1 cellular context compared by ENCODE assay signal in the genomic region with DNA sequence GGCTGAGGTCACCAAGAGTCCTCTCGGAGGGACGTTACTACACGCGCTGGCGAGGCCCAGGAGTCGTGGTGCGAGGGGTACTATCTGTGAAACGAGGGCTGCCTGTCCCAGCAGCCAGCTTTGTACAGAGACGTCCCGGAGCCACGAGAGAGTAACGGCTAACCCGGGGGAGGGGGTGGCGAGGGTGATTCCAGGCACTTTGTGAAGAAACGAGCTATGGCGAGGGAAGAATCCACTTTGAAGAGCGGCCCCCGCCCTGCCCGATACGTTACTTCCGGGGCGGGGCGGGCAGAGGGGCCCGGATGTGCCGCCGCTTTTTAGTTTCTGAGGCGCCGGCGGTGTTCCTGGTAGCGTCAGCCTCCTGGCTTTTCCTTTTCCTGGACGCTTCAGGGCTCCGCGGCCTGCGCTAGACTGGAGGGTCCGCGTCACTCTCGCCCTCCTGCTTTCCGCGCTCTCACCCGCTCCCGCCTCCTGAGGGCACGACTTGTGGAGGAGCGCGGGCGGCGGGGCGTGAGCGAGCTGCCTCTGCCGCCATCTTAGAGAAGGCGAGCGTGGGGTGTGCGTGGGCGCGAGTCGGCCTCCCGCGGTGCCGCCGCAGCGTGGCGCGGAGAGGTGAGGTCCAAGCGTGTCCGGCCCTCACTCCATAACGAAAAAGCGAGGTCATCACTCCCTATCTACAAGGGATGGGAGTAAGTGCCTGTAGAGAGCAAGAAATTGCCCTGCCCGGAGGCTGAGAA.
TF ChIP-seq lines count a peak whose summit lies in the region.

No MANE protein-coding gene starts in this region.

TF ChIP-seq in HepG2, 621 proteins besides CTCF, POLR2A, EP300 and RAD21 (continued from another document and continues in another):
- TF ChIP-seq, protein P1, sequence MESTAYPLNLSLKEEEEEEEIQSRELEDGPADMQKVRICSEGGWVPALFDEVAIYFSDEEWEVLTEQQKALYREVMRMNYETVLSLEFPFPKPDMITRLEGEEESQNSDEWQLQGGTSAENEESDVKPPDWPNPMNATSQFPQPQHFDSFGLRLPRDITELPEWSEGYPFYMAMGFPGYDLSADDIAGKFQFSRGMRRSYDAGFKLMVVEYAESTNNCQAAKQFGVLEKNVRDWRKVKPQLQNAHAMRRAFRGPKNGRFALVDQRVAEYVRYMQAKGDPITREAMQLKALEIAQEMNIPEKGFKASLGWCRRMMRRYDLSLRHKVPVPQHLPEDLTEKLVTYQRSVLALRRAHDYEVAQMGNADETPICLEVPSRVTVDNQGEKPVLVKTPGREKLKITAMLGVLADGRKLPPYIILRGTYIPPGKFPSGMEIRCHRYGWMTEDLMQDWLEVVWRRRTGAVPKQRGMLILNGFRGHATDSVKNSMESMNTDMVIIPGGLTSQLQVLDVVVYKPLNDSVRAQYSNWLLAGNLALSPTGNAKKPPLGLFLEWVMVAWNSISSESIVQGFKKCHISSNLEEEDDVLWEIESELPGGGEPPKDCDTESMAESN (CRISPR knock-in tag; conservative IDR thresholded peaks at IDR 0.05): peak; percentile 92
- TF ChIP-seq TRIM24 (CRISPR knock-in tag; IDR thresholded peaks at IDR 0.05): no peak
- TF ChIP-seq ZNF652 (CRISPR knock-in tag; IDR thresholded peaks at IDR 0.05; ENCODE audit: borderline replicate concordance, low read depth): no peak
- TF ChIP-seq, protein P2, sequence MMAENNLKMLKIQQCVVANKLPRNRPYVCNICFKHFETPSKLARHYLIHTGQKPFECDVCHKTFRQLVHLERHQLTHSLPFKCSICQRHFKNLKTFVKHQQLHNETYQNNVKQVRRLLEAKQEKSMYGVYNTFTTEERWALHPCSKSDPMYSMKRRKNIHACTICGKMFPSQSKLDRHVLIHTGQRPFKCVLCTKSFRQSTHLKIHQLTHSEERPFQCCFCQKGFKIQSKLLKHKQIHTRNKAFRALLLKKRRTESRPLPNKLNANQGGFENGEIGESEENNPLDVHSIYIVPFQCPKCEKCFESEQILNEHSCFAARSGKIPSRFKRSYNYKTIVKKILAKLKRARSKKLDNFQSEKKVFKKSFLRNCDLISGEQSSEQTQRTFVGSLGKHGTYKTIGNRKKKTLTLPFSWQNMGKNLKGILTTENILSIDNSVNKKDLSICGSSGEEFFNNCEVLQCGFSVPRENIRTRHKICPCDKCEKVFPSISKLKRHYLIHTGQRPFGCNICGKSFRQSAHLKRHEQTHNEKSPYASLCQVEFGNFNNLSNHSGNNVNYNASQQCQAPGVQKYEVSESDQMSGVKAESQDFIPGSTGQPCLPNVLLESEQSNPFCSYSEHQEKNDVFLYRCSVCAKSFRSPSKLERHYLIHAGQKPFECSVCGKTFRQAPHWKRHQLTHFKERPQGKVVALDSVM (CRISPR knock-in tag; IDR thresholded peaks at IDR 0.05): peak; percentile 31; the same call in 1 of the 2 replicates
- no peak for TF ChIP-seq SMARCC2 (IDR thresholded peaks at IDR 0.05)
- peak; percentile 49 for TF ChIP-seq ZNF543 (CRISPR knock-in tag; IDR thresholded peaks at IDR 0.05)
- 0 out of 2 replicates have a peak, but pooled peaks have one; percentile 43 for TF ChIP-seq ZNF180 (CRISPR knock-in tag; IDR thresholded peaks at IDR 0.05; ENCODE audit: borderline replicate concordance, low read depth)
- TF ChIP-seq, protein P3, sequence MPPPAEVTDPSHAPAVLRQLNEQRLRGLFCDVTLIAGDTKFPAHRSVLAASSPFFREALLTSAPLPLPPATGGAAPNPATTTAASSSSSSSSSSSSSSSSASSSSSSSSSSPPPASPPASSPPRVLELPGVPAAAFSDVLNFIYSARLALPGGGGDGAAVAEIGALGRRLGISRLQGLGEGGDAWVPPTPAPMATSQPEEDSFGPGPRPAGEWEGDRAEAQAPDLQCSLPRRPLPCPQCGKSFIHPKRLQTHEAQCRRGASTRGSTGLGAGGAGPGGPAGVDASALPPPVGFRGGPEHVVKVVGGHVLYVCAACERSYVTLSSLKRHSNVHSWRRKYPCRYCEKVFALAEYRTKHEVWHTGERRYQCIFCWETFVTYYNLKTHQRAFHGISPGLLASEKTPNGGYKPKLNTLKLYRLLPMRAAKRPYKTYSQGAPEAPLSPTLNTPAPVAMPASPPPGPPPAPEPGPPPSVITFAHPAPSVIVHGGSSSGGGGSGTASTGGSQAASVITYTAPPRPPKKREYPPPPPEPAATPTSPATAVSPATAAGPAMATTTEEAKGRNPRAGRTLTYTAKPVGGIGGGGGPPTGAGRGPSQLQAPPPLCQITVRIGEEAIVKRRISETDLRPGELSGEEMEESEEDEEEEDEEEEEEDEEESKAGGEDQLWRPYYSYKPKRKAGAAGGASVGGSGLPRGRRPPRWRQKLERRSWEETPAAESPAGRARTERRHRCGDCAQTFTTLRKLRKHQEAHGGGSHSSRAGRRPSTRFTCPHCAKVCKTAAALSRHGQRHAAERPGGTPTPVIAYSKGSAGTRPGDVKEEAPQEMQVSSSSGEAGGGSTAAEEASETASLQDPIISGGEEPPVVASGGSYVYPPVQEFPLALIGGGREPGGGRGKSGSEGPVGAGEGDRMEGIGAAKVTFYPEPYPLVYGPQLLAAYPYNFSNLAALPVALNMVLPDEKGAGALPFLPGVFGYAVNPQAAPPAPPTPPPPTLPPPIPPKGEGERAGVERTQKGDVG (CRISPR knock-in tag; IDR thresholded peaks at IDR 0.05; ENCODE audit: borderline replicate concordance): no peak
- peak; percentile 73; the same call in 1 of the 2 replicates for TF ChIP-seq TEAD2 (CRISPR knock-in tag; IDR thresholded peaks at IDR 0.05)
- TF ChIP-seq, protein P4, sequence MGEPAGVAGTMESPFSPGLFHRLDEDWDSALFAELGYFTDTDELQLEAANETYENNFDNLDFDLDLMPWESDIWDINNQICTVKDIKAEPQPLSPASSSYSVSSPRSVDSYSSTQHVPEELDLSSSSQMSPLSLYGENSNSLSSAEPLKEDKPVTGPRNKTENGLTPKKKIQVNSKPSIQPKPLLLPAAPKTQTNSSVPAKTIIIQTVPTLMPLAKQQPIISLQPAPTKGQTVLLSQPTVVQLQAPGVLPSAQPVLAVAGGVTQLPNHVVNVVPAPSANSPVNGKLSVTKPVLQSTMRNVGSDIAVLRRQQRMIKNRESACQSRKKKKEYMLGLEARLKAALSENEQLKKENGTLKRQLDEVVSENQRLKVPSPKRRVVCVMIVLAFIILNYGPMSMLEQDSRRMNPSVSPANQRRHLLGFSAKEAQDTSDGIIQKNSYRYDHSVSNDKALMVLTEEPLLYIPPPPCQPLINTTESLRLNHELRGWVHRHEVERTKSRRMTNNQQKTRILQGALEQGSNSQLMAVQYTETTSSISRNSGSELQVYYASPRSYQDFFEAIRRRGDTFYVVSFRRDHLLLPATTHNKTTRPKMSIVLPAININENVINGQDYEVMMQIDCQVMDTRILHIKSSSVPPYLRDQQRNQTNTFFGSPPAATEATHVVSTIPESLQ (CRISPR knock-in tag; conservative IDR thresholded peaks at IDR 0.05): no peak
- TF ChIP-seq, protein P5, sequence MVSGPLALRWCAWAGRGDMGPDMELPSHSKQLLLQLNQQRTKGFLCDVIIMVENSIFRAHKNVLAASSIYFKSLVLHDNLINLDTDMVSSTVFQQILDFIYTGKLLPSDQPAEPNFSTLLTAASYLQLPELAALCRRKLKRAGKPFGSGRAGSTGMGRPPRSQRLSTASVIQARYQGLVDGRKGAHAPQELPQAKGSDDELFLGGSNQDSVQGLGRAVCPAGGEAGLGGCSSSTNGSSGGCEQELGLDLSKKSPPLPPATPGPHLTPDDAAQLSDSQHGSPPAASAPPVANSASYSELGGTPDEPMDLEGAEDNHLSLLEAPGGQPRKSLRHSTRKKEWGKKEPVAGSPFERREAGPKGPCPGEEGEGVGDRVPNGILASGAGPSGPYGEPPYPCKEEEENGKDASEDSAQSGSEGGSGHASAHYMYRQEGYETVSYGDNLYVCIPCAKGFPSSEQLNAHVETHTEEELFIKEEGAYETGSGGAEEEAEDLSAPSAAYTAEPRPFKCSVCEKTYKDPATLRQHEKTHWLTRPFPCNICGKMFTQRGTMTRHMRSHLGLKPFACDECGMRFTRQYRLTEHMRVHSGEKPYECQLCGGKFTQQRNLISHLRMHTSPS (CRISPR knock-in tag; IDR thresholded peaks at IDR 0.05; ENCODE audit: low read depth): no peak; the same call in none of the 2 replicates
- TF ChIP-seq KMT2A (CRISPR knock-in tag; IDR thresholded peaks at IDR 0.05): peak; percentile 87
- TF ChIP-seq, protein P6, sequence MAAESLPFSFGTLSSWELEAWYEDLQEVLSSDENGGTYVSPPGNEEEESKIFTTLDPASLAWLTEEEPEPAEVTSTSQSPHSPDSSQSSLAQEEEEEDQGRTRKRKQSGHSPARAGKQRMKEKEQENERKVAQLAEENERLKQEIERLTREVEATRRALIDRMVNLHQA (CRISPR knock-in tag; IDR thresholded peaks at IDR 0.05): no peak
- TF ChIP-seq ZNF30 (CRISPR knock-in tag; IDR thresholded peaks at IDR 0.05): peak; percentile 89
- TF ChIP-seq ADNP (CRISPR knock-in tag; IDR thresholded peaks at IDR 0.05): no peak
- TF ChIP-seq ZNF337 (CRISPR knock-in tag; IDR thresholded peaks at IDR 0.05; ENCODE audit: borderline replicate concordance, low read depth): 0 out of 2 replicates have a peak, but pooled peaks have one; percentile 81
- 0 out of 2 replicates have a peak, but pooled peaks have one; percentile 15 for TF ChIP-seq MIER3 (CRISPR knock-in tag; IDR thresholded peaks at IDR 0.05; ENCODE audit: borderline replicate concordance)
- TF ChIP-seq MTF2 (CRISPR knock-in tag; IDR thresholded peaks at IDR 0.05; ENCODE audit: borderline replicate concordance): peak; percentile 37; the same call in 1 of the 2 replicates
- no peak for TF ChIP-seq CEBPG (CRISPR knock-in tag; IDR thresholded peaks at IDR 0.05)
- TF ChIP-seq, protein P7, sequence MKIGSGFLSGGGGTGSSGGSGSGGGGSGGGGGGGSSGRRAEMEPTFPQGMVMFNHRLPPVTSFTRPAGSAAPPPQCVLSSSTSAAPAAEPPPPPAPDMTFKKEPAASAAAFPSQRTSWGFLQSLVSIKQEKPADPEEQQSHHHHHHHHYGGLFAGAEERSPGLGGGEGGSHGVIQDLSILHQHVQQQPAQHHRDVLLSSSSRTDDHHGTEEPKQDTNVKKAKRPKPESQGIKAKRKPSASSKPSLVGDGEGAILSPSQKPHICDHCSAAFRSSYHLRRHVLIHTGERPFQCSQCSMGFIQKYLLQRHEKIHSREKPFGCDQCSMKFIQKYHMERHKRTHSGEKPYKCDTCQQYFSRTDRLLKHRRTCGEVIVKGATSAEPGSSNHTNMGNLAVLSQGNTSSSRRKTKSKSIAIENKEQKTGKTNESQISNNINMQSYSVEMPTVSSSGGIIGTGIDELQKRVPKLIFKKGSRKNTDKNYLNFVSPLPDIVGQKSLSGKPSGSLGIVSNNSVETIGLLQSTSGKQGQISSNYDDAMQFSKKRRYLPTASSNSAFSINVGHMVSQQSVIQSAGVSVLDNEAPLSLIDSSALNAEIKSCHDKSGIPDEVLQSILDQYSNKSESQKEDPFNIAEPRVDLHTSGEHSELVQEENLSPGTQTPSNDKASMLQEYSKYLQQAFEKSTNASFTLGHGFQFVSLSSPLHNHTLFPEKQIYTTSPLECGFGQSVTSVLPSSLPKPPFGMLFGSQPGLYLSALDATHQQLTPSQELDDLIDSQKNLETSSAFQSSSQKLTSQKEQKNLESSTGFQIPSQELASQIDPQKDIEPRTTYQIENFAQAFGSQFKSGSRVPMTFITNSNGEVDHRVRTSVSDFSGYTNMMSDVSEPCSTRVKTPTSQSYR (CRISPR knock-in tag; IDR thresholded peaks at IDR 0.05; ENCODE audit: borderline replicate concordance): 0 out of 2 replicates have a peak, but pooled peaks have one; percentile 14
- peak; percentile 5 for TF ChIP-seq TBL1XR1 (IDR thresholded peaks at IDR 0.05; ENCODE audit: borderline replicate concordance, low read length, partially characterized antibody)
- TF ChIP-seq PITX1 (CRISPR knock-in tag; IDR thresholded peaks at IDR 0.05): no peak
- TF ChIP-seq NAIF1 (CRISPR knock-in tag; IDR thresholded peaks at IDR 0.05; ENCODE audit: borderline replicate concordance): peak; percentile 90; the same call in 1 of the 2 replicates
- TF ChIP-seq ZNF644 (CRISPR knock-in tag; IDR thresholded peaks at IDR 0.05; ENCODE audit: low read depth): 0 out of 2 replicates have a peak, but pooled peaks have one; percentile 32
- TF ChIP-seq PTBP1 (IDR thresholded peaks at IDR 0.05; ENCODE audit: low read depth, low read length, poor library complexity, severe bottlenecking): peak; percentile 92
- TF ChIP-seq, protein P8, sequence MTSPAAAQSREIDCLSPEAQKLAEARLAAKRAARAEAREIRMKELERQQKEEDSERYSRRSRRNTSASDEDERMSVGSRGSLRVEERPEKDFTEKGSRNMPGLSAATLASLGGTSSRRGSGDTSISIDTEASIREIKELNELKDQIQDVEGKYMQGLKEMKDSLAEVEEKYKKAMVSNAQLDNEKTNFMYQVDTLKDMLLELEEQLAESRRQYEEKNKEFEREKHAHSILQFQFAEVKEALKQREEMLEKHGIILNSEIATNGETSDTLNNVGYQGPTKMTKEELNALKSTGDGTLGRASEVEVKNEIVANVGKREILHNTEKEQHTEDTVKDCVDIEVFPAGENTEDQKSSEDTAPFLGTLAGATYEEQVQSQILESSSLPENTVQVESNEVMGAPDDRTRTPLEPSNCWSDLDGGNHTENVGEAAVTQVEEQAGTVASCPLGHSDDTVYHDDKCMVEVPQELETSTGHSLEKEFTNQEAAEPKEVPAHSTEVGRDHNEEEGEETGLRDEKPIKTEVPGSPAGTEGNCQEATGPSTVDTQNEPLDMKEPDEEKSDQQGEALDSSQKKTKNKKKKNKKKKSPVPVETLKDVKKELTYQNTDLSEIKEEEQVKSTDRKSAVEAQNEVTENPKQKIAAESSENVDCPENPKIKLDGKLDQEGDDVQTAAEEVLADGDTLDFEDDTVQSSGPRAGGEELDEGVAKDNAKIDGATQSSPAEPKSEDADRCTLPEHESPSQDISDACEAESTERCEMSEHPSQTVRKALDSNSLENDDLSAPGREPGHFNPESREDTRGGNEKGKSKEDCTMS (CRISPR knock-in tag; conservative IDR thresholded peaks at IDR 0.05): no peak
- no peak; the same call in 1 of the 2 replicates for TF ChIP-seq ZNF556 (CRISPR knock-in tag; IDR thresholded peaks at IDR 0.05; ENCODE audit: borderline replicate concordance)
- 0 out of 2 replicates have a peak, but pooled peaks have one; percentile 25 for TF ChIP-seq NKX3-1 (CRISPR knock-in tag; IDR thresholded peaks at IDR 0.05)
- TF ChIP-seq ZNF546 (CRISPR knock-in tag; conservative IDR thresholded peaks at IDR 0.05): no peak; the same call in 1 of the 2 replicates
- no peak for TF ChIP-seq MTA3 (CRISPR knock-in tag; IDR thresholded peaks at IDR 0.05)
- TF ChIP-seq, protein P9, sequence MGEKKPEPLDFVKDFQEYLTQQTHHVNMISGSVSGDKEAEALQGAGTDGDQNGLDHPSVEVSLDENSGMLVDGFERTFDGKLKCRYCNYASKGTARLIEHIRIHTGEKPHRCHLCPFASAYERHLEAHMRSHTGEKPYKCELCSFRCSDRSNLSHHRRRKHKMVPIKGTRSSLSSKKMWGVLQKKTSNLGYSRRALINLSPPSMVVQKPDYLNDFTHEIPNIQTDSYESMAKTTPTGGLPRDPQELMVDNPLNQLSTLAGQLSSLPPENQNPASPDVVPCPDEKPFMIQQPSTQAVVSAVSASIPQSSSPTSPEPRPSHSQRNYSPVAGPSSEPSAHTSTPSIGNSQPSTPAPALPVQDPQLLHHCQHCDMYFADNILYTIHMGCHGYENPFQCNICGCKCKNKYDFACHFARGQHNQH (CRISPR knock-in tag; IDR thresholded peaks at IDR 0.05): no peak; the same call in 1 of the 2 replicates
- no peak; the same call in 1 of the 2 replicates for TF ChIP-seq ZNF616 (CRISPR knock-in tag; IDR thresholded peaks at IDR 0.05; ENCODE audit: low read depth)
- no peak for TF ChIP-seq EZH2 (conservative IDR thresholded peaks at IDR 0.05; ENCODE audit: low read depth, low read length)
- peak; percentile 91 for TF ChIP-seq ZNF253 (CRISPR knock-in tag; IDR thresholded peaks at IDR 0.05; ENCODE audit: borderline replicate concordance)
- TF ChIP-seq ZNF234 (CRISPR knock-in tag; conservative IDR thresholded peaks at IDR 0.05): 0 out of 2 replicates have a peak, but pooled peaks have one; percentile 32
